1 cellular context compared by ENCODE assay signal in genomic region chr6:44631968-44632367, GRCh38.
TF ChIP-seq lines count a peak whose summit lies in the region.

No MANE protein-coding gene starts in this region.

TF ChIP-seq in SK-N-SH treated with all-trans-retinoic acid at 6 μM for 48 hours, 23 proteins besides CTCF, POLR2A, EP300 and RAD21 (continued from another document):
- TF ChIP-seq, protein P1, sequence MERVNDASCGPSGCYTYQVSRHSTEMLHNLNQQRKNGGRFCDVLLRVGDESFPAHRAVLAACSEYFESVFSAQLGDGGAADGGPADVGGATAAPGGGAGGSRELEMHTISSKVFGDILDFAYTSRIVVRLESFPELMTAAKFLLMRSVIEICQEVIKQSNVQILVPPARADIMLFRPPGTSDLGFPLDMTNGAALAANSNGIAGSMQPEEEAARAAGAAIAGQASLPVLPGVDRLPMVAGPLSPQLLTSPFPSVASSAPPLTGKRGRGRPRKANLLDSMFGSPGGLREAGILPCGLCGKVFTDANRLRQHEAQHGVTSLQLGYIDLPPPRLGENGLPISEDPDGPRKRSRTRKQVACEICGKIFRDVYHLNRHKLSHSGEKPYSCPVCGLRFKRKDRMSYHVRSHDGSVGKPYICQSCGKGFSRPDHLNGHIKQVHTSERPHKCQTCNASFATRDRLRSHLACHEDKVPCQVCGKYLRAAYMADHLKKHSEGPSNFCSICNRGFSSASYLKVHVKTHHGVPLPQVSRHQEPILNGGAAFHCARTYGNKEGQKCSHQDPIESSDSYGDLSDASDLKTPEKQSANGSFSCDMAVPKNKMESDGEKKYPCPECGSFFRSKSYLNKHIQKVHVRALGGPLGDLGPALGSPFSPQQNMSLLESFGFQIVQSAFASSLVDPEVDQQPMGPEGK (CRISPR knock-in tag; IDR thresholded peaks at IDR 0.05; ENCODE audit: borderline replicate concordance), result no peak
- TF ChIP-seq ZFP30 (CRISPR knock-in tag; IDR thresholded peaks at IDR 0.05), result no peak
- no peak for TF ChIP-seq BACH2 (CRISPR knock-in tag; IDR thresholded peaks at IDR 0.05; ENCODE audit: borderline replicate concordance)
TF ChIP-seq in SK-N-SH treated with all-trans-retinoic acid at 6 μM for 48 hours: peak in this region for 0.
